Comparison of ENCODE assay signal across 8 cellular contexts in genomic region chr18:63848159-63848558, GRCh38. TPM values are rescaled to one million over a fixed set of nuclear protein-coding genes. Genes with fewer than 3 reads are reported as not detected.
DNase-seq lines count a peak whose midpoint lies in the region; ATAC-seq and TF ChIP-seq lines count a peak whose summit lies in the region.

No MANE protein-coding gene starts in this region.

- H3K4me3 ChIP-seq in fibroblast of mammary gland (ENCODE audit: control insufficient read depth, low read depth, low read length) (no peak overlapping the region), retinal pigment epithelial cell (ENCODE audit: low read length) (no peak overlapping the region), MG63 (no peak overlapping the region)

- no peak overlapping the region for H3K27ac ChIP-seq in C4-2B

- DNase-seq in KBM-7 (peak; percentile 40), RPMI7951 (ENCODE audit: low read depth) (peak; percentile 67), fibroblast of mammary gland (ENCODE audit: low read depth) (peak; percentile 77), retinal pigment epithelial cell (ENCODE audit: low read depth) (peak; percentile 21), MG63 (no peak)
- DNase-seq in activated CD4-positive, alpha-beta T cell treated with anti-CD3 and anti-CD28 coated beads, Interleukin-2, amount 50 U/mL, for 1 hour: no peak

- peaks cover 7% of the 10 kb centered on the region for H3K27me3 ChIP-seq in MG63

- no peaks in the 10 kb centered on the region for H3K36me3 ChIP-seq in MG63

- TF ChIP-seq CTCF in C4-2B (conservative IDR thresholded peaks at IDR 0.05) (peak; percentile 76), fibroblast of mammary gland (conservative IDR thresholded peaks at IDR 0.05; ENCODE audit: control insufficient read depth, insufficient read depth, low read depth, low read length) (peak; percentile 75), retinal pigment epithelial cell (conservative IDR thresholded peaks at IDR 0.05; ENCODE audit: low read depth, low read length) (peak; percentile 70)

- no peaks in the 10 kb centered on the region for H3K9me3 ChIP-seq in MG63

- in situ Hi-C loops in KBM-7 (cut with MboI; ENCODE audit: low pct_unique_long_range_greater_than_20kb, low sequenced_read_pairs): loop anchor here (25.0 kb wide), 1 partner anchor 336 kb away; no protein-coding TSS in a partner anchor

- ATAC-seq in GM18873 (IDR thresholded peaks at IDR 0.05; ENCODE audit: low FRiP score, unreplicated experiment): peak; percentile 43

RNA-seq across cellular contexts. Expression of gene SERPINB2, which starts 39.3 kb away (rescaled TPM):
- total RNA-seq in RPMI7951 (2014; rRNA removed; shearing (Covaris generic)): 20.3 and 20.5 TPM in 2 replicates
- total RNA-seq in MG63 (2014; rRNA removed; shearing (Covaris generic); ENCODE audit: low replicate concordance): not detected in 2 replicates

RNA-seq across cellular contexts. Expression of gene SERPINB10, which starts 59.6 kb away (rescaled TPM):
- 0.10 and 0.60 TPM in 2 replicates for total RNA-seq in RPMI7951 (2014; rRNA removed; shearing (Covaris generic))
- total RNA-seq in MG63 (2014; rRNA removed; shearing (Covaris generic); ENCODE audit: low replicate concordance): not detected in 2 replicates

Comparison
In these comparisons a context has a peak if more than half of its experiments do, and no peak if none do; other contexts are left out.
1. DNase-seq: peak in KBM-7 (single experiment), RPMI7951 (single experiment), fibroblast of mammary gland (single experiment) and retinal pigment epithelial cell (single experiment); none in MG63 (single experiment) and activated CD4-positive, alpha-beta T cell treated with anti-CD3 and anti-CD28 coated beads, Interleukin-2, amount 50 U/mL, for 1 hour (single experiment).
2. RNA of gene SERPINB2, which starts 39.3 kb away (total RNA-seq): 20.3 to 20.5 TPM in RPMI7951; not detected in MG63; every median in the first group is over 10 times any median in the second.
3. Peak in every context shown above with its lines, with median percentiles within 50 percentile points of each other: CTCF ChIP-seq.